23 cellular contexts compared by ENCODE assay signal in the genomic region with DNA sequence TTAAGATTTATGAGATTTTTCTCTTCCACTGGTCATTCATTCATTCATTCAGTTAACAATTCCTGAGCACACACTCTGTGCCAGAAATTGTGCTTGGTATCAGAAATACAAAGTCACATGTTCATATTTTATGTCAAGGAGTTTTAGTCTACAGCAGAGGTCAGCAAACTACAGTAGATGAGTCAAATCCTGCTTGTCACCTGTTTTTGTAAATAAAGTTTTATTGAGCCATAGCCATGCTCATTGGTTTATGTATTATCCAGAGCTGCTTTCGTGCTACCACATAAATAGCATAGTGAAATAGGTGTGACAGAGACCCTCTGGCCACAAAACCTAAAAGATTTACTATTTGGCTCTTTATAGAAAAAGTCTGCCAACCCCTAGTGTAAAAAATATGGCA. TPM values are rescaled to one million over a fixed set of nuclear protein-coding genes. Genes with fewer than 3 reads are reported as not detected.
DNase-seq lines count a peak whose midpoint lies in the region; ATAC-seq, FAIRE-seq and TF ChIP-seq lines count a peak whose summit lies in the region.
"Had no signal": no experiment of that assay in that cellular context is flagged by ENCODE, and none has a peak within 500 bp of the region (broad histone marks: within the 10 kb centered on the region; RNA-seq: fewer than 3 reads in every experiment).

No MANE protein-coding gene starts in this region.

- H3K27ac ChIP-seq in GM12878 (ENCODE audit: control insufficient read depth, insufficient read depth) (no peak overlapping the region), tibial artery (no peak overlapping the region)
- H3K27ac ChIP-seq: brain microvascular endothelial cell, WERI-Rb-1 had no signal

- H3K4me3 ChIP-seq in NB4 (ENCODE audit: low read depth, low read length) (no peak overlapping the region), GM12878 (no peak overlapping the region), tibial artery (no peak overlapping the region)

- TF ChIP-seq POLR2A in NB4 (IDR thresholded peaks at IDR 0.05; ENCODE audit: extremely low read depth, insufficient read length) (no peak), GM12878 (IDR thresholded peaks at IDR 0.05; ENCODE audit: low read depth, low read length) (no peak)

- whole genome bisulfite sequencing in GM12878 (ENCODE audit: insufficient coverage, insufficient replicate concordance, low lambda C conversion rate, missing lambda C conversion rate): 0% methylated on average over 1 of the region's 1 CpG

- no peak overlapping the region for H2AFZ ChIP-seq in GM12878 (ENCODE audit: control insufficient read depth, low read depth, low read length)

- intact Hi-C loops in activated CD8-positive, alpha-beta T cell treated with anti-CD3 and anti-CD28 coated beads for 36 hours (cut with micrococcal nuclease): loop anchor here (10.0 kb wide), 2 partner anchors 401 to 471 kb away; no protein-coding TSS in a partner anchor
- intact Hi-C loops in GM12878 (cut with micrococcal nuclease; ENCODE audit: unreplicated experiment) (loop anchor here (2.0 to 10.0 kb wide), 3 partner anchors 201 to 877 kb away; no protein-coding TSS in a partner anchor), tibial artery (cut with DNase I; ENCODE audit: low total_unique reads) (loop anchor here (10.0 kb wide), 1 partner anchor 871 kb away; no protein-coding TSS in a partner anchor)

- FAIRE-seq in GM12878 (lab: Jason Lieb, UNC): no peak
- FAIRE-seq: A204.1, frontal cortex had no signal

- in situ Hi-C loops in GM12878 (cut with MboI): no loop called here

- H3K27me3 Mint-ChIP-seq in activated CD8-positive, alpha-beta T cell treated with anti-CD3 and anti-CD28 coated beads for 36 hours: no peaks in the 10 kb centered on the region
- no peaks in the 10 kb centered on the region for H3K27me3 Mint-ChIP-seq in activated CD8-positive, alpha-beta T cell treated with anti-CD3 and anti-CD28 coated beads, Interleukin-2, amount 10 ng/mL, durations not matched to agents 7 days and 5 days (ENCODE audit: low read depth)
- H3K27me3 Mint-ChIP-seq: CD4-positive, CD25-positive, alpha-beta regulatory T cell; naive B cell; stimulated activated naive CD8-positive, alpha-beta T cell treated with anti-CD3 and anti-CD28 coated beads, Interleukin-15, Interleukin-2, amounts not matched to agents 100 ng/mL and 50 ng/mL, for 24 hours had no signal

- no peak overlapping the region for H3K9ac ChIP-seq in GM12878 (ENCODE audit: control insufficient read depth, insufficient read depth, low read length)

- H3K4me1 ChIP-seq in GM12878 (ENCODE audit: control insufficient read depth, insufficient read depth, low read length) (no peaks in the 10 kb centered on the region), tibial artery (no peaks in the 10 kb centered on the region)

- no peak for DNase-seq in activated CD8-positive, alpha-beta T cell treated with anti-CD3 and anti-CD28 coated beads for 36 hours
- no peak for DNase-seq in activated CD8-positive, alpha-beta T cell treated with anti-CD3 and anti-CD28 coated beads, Interleukin-2, amount 10 ng/mL, durations not matched to agents 7 days and 5 days
- peak; percentile 5 for DNase-seq in NB4 (ENCODE audit: low read depth)
- DNase-seq in GM12878 (ENCODE audit: low read depth, low spot score): no peak
- peak; percentile 15 to 18 for DNase-seq in lung microvascular endothelial cell (ENCODE audit: low read depth in 2 of 2)
- DNase-seq in tibial artery: no peak
- no peak for DNase-seq in activated naive CD4-positive, alpha-beta T cell treated with Interleukin-2 at 50 U/mL for 16 hours
- DNase-seq: activated CD8-positive, alpha-beta memory T cell treated with anti-CD3 and anti-CD28 coated beads for 24 hours; activated naive CD4-positive, alpha-beta T cell treated with anti-CD3 and anti-CD28 coated beads for 36 hours; brain microvascular endothelial cell; effector CD8-positive, alpha-beta T cell; HFFc6; KG1; naive B cell; NCI-H187; NCI-H524; RPMI8226; WERI-Rb-1 had no signal

- no peaks in the 10 kb centered on the region for H3K9me3 ChIP-seq in GM12878 (replicated peaks; ENCODE audit: control insufficient read depth, insufficient read depth, low read length)
- H3K9me3 ChIP-seq in tibial artery: no peaks in the 10 kb centered on the region

- H3K4me2 ChIP-seq in GM12878 (ENCODE audit: control insufficient read depth, insufficient read depth): no peak overlapping the region

- POLR2A ChIA-PET in activated CD8-positive, alpha-beta T cell treated with anti-CD3 and anti-CD28 coated beads for 36 hours (lab: Charles Lee): interaction anchor here (0.6 kb wide), 1 partner anchor 30 kb away, joined by 3 read pairs; no protein-coding TSS in a partner anchor
- POLR2A ChIA-PET in activated CD8-positive, alpha-beta T cell treated with anti-CD3 and anti-CD28 coated beads, Interleukin-2, amount 10 ng/mL, durations not matched to agents 7 days and 5 days (lab: Charles Lee): interaction anchor here (0.7 kb wide), 1 partner anchor 47 kb away, joined by 4 read pairs; a partner anchor contains a TSS
- POLR2A ChIA-PET in GM12878 (lab: Charles Lee): no interaction called here

- TF ChIP-seq EP300 in GM12878 (IDR thresholded peaks at IDR 0.05; ENCODE audit: borderline replicate concordance in 1 of 2, control insufficient read depth in 1 of 2, low read depth in 2 of 2, low read length in 2 of 2): no peak

- peaks cover 10% of the 10 kb centered on the region for H3K9me3 Mint-ChIP-seq in activated CD8-positive, alpha-beta T cell treated with anti-CD3 and anti-CD28 coated beads for 36 hours
- peaks cover 6% of the 10 kb centered on the region for H3K9me3 Mint-ChIP-seq in activated CD8-positive, alpha-beta T cell treated with anti-CD3 and anti-CD28 coated beads, Interleukin-2, amount 10 ng/mL, durations not matched to agents 7 days and 5 days (ENCODE audit: insufficient read depth)
- H3K9me3 Mint-ChIP-seq: activated naive CD4-positive, alpha-beta T cell treated with anti-CD3 and anti-CD28 coated beads for 36 hours; CD4-positive, CD25-positive, alpha-beta regulatory T cell; naive B cell; stimulated activated naive CD8-positive, alpha-beta T cell treated with anti-CD3 and anti-CD28 coated beads, Interleukin-15, Interleukin-2, amounts not matched to agents 100 ng/mL and 50 ng/mL, for 24 hours had no signal

- peaks cover 55% of the 10 kb centered on the region for H3K36me3 Mint-ChIP-seq in activated CD8-positive, alpha-beta T cell treated with anti-CD3 and anti-CD28 coated beads for 36 hours (ENCODE audit: low read depth)
- H3K36me3 Mint-ChIP-seq in activated CD8-positive, alpha-beta T cell treated with anti-CD3 and anti-CD28 coated beads, Interleukin-2, amount 10 ng/mL, durations not matched to agents 7 days and 5 days (ENCODE audit: low read depth): peaks cover 76% of the 10 kb centered on the region
- H3K36me3 Mint-ChIP-seq: CD4-positive, CD25-positive, alpha-beta regulatory T cell; naive B cell had no signal

- RAD21 ChIA-PET in GM12878 (lab: Charles Lee; ENCODE audit: unreplicated experiment): interaction anchor here (2.9 kb wide), 1 partner anchor 475 kb away, joined by 41 read pairs; no protein-coding TSS in a partner anchor

- H3K4me3 Mint-ChIP-seq in activated CD8-positive, alpha-beta T cell treated with anti-CD3 and anti-CD28 coated beads for 36 hours: no peak overlapping the region
- no peak overlapping the region for H3K4me3 Mint-ChIP-seq in activated CD8-positive, alpha-beta T cell treated with anti-CD3 and anti-CD28 coated beads, Interleukin-2, amount 10 ng/mL, durations not matched to agents 7 days and 5 days
- H3K4me3 Mint-ChIP-seq: activated naive CD4-positive, alpha-beta T cell treated with anti-CD3 and anti-CD28 coated beads for 36 hours; CD4-positive, CD25-positive, alpha-beta regulatory T cell; HFFc6; naive B cell; stimulated activated naive CD8-positive, alpha-beta T cell treated with anti-CD3 and anti-CD28 coated beads, Interleukin-15, Interleukin-2, amounts not matched to agents 100 ng/mL and 50 ng/mL, for 24 hours had no signal

- no peak for TF ChIP-seq CTCF in activated CD8-positive, alpha-beta T cell treated with anti-CD3 and anti-CD28 coated beads for 36 hours (IDR thresholded peaks at IDR 0.05)
- no peak for TF ChIP-seq CTCF in NB4 (IDR thresholded peaks at IDR 0.05; ENCODE audit: low read depth, low read length)
- TF ChIP-seq CTCF in GM12878 (IDR thresholded peaks at IDR 0.05 in 2 of 3, conservative IDR thresholded peaks at IDR 0.05 in 1 of 3; ENCODE audit: control insufficient read depth in 2 of 3, extremely low read depth in 1 of 3, insufficient read depth in 1 of 3, low read depth in 3 of 3, low read length in 3 of 3): peak in 1 of 3 experiments; percentile 37; a peak in 1 of 6 replicates
- TF ChIP-seq CTCF in tibial artery (IDR thresholded peaks at IDR 0.05): no peak

- no peaks in the 10 kb centered on the region for H3K36me3 ChIP-seq in GM12878 (ENCODE audit: control insufficient read depth in 2 of 2, insufficient read depth in 2 of 2, low read length in 1 of 2)
- H3K36me3 ChIP-seq in tibial artery: no peaks in the 10 kb centered on the region
- H3K36me3 ChIP-seq: brain microvascular endothelial cell, WERI-Rb-1 had no signal

- SMC1A ChIA-PET in GM12878 (lab: Charles Lee; ENCODE audit: uncharacterized antibody, unreplicated experiment): interaction anchor here (0.6 to 3.0 kb wide), 5 partner anchors 11 to 474 kb away, joined by 3 to 24 read pairs (median 7); no protein-coding TSS in a partner anchor

- no peaks in the 10 kb centered on the region for H3K27me3 ChIP-seq in GM12878 (replicated peaks in 1 of 2; ENCODE audit: control insufficient read depth in 2 of 2, insufficient read depth in 2 of 2, low read length in 1 of 2)
- H3K27me3 ChIP-seq in tibial artery: no peaks in the 10 kb centered on the region
- H3K27me3 ChIP-seq: brain microvascular endothelial cell had no signal

- no peaks in the 10 kb centered on the region for H3K79me2 ChIP-seq in GM12878 (ENCODE audit: control insufficient read depth, insufficient read depth, low read length)

- BruUV-seq in GM12878 (replicated peaks; lab: Mats Ljungman, UMichigan): no TSS peak

- H3K27ac Mint-ChIP-seq in activated CD8-positive, alpha-beta T cell treated with anti-CD3 and anti-CD28 coated beads for 36 hours: peak overlapping the region; percentile 56
- H3K27ac Mint-ChIP-seq in activated CD8-positive, alpha-beta T cell treated with anti-CD3 and anti-CD28 coated beads, Interleukin-2, amount 10 ng/mL, durations not matched to agents 7 days and 5 days: no peak overlapping the region
- H3K27ac Mint-ChIP-seq: activated naive CD4-positive, alpha-beta T cell treated with anti-CD3 and anti-CD28 coated beads for 36 hours; CD4-positive, CD25-positive, alpha-beta regulatory T cell; HFFc6; naive B cell had no signal

- CTCF ChIA-PET in activated CD8-positive, alpha-beta T cell treated with anti-CD3 and anti-CD28 coated beads for 36 hours (lab: Charles Lee): interaction anchor here (0.9 to 3.5 kb wide), 8 partner anchors 8 to 666 kb away, joined by 3 to 29 read pairs (median 6); a partner anchor contains a TSS
- CTCF ChIA-PET in activated CD8-positive, alpha-beta T cell treated with anti-CD3 and anti-CD28 coated beads, Interleukin-2, amount 10 ng/mL, durations not matched to agents 7 days and 5 days (lab: Charles Lee): interaction anchor here (0.7 to 3.3 kb wide), 8 partner anchors 11 to 474 kb away, joined by 3 to 30 read pairs (median 18); no protein-coding TSS in a partner anchor
- CTCF ChIA-PET in GM12878 (lab: Yijun Ruan, JAX): interaction anchor here (0.8 to 3.3 kb wide), 6 partner anchors 10 to 1516 kb away, joined by 3 to 25 read pairs (median 10); no protein-coding TSS in a partner anchor

- no peaks in the 10 kb centered on the region for H4K20me1 ChIP-seq in GM12878 (ENCODE audit: control insufficient read depth, insufficient read depth)

- H3K4me1 Mint-ChIP-seq in activated CD8-positive, alpha-beta T cell treated with anti-CD3 and anti-CD28 coated beads for 36 hours (ENCODE audit: low read depth): peaks cover 80% of the 10 kb centered on the region
- H3K4me1 Mint-ChIP-seq in activated CD8-positive, alpha-beta T cell treated with anti-CD3 and anti-CD28 coated beads, Interleukin-2, amount 10 ng/mL, durations not matched to agents 7 days and 5 days (ENCODE audit: low read depth): peaks cover 59% of the 10 kb centered on the region
- H3K4me1 Mint-ChIP-seq: naive B cell had no signal

- TF ChIP-seq RAD21 in GM12878 (IDR thresholded peaks at IDR 0.05; ENCODE audit: insufficient read depth, low read depth, low read length): no peak

- no peak for ATAC-seq in activated CD8-positive, alpha-beta T cell treated with anti-CD3 and anti-CD28 coated beads for 36 hours
- no peak for ATAC-seq in activated CD8-positive, alpha-beta T cell treated with anti-CD3 and anti-CD28 coated beads, Interleukin-2, amount 10 ng/mL, durations not matched to agents 7 days and 5 days
- peak; percentile 48; the same call in 2 of the 3 replicates for ATAC-seq in GM12878
- no peak for ATAC-seq in HG03354 (IDR thresholded peaks at IDR 0.05; ENCODE audit: poor library complexity, severe bottlenecking, unreplicated experiment)

RNA-seq across cellular contexts. Expression of a gene that starts 46.8 kb away (rescaled TPM):
- total RNA-seq in activated CD8-positive, alpha-beta T cell treated with anti-CD3 and anti-CD28 coated beads for 36 hours: 10 to 100 TPM; 79.5 to 80.1 TPM
- total RNA-seq in activated CD8-positive, alpha-beta T cell treated with anti-CD3 and anti-CD28 coated beads, Interleukin-2, amount 10 ng/mL, durations not matched to agents 7 days and 5 days: 100 to 1,000 TPM; 142 to 144 TPM
- total RNA-seq in GM12878 (2013; cell fraction: nucleolus; rRNA removed): not detected in 2 replicates
- total RNA-seq in GM12878 (2014; rRNA removed): not detected in 2 replicates
- 0.05 TPM in 1 of 2 replicates, not detected in the other for total RNA-seq in GM12878 (2014; rRNA removed; fragmentation: Illumina TruSeq; extraction: Trizol)
- 0.08 TPM in 1 of 2 replicates, not detected in the other for total RNA-seq in GM12878 (2021)
- polyA plus RNA-seq in GM12878 (2011; ENCODE audit: low read depth): not detected
- polyA plus RNA-seq in GM12878 (2011; rRNA removed): 1.5 and 2.7 TPM in 2 replicates
- polyA plus RNA-seq in GM12878 (2011; cell fraction: cytosol; rRNA removed): 0.48 and 0.85 TPM in 2 replicates
- polyA plus RNA-seq in GM12878 (2011; cell fraction: nucleus; rRNA removed): 1.1 and 1.2 TPM in 2 replicates
- polyA plus RNA-seq in GM12878 (2012): 0.05 and 0.07 TPM in 2 replicates
- polyA plus RNA-seq in GM12878 (2014; fragmentation: Illumina TruSeq; extraction: Trizol): not detected in 2 replicates
- polyA plus RNA-seq in GM12878 (2014; fragmentation: Nextera tagmentation; extraction: Ambion mirVana): under 1 TPM in 1 of 2 experiments, not detected in 1; 0.06 TPM
- polyA plus RNA-seq in GM12878 (2014; rRNA removed): not detected in 2 replicates
- under 1 TPM in 1 of 2 experiments, not detected in 1; 0.08 TPM for polyA plus RNA-seq in GM12878 (2016; fragmentation: Nextera tagmentation; extraction: Ambion mirVana)
- polyA minus RNA-seq in GM12878 (2011; rRNA and poly(A)+ RNA removed): 1.9 TPM in 2 replicates
- polyA minus RNA-seq in GM12878 (2011; cell fraction: cytosol; rRNA and poly(A)+ RNA removed): 0.80 and 2.7 TPM in 2 replicates
- 4.6 and 5.2 TPM in 2 replicates for polyA minus RNA-seq in GM12878 (2011; cell fraction: nucleus; rRNA and poly(A)+ RNA removed)
- total RNA-seq in lung microvascular endothelial cell: not detected in 2 replicates

Comparison
In these comparisons a context has a peak if more than half of its experiments do, and no peak if none do; other contexts are left out.
1. DNase-seq: peak in NB4 (single experiment) and lung microvascular endothelial cell (2 of 2); none in activated CD8-positive, alpha-beta T cell treated with anti-CD3 and anti-CD28 coated beads for 36 hours (single experiment), activated CD8-positive, alpha-beta T cell treated with anti-CD3 and anti-CD28 coated beads, Interleukin-2, amount 10 ng/mL, durations not matched to agents 7 days and 5 days (single experiment), GM12878 (single experiment), tibial artery (0 of 2) and activated naive CD4-positive, alpha-beta T cell treated with Interleukin-2 at 50 U/mL for 16 hours (single experiment).
2. RNA of a gene that starts 46.8 kb away (total RNA-seq): 142 to 144 TPM in activated CD8-positive, alpha-beta T cell treated with anti-CD3 and anti-CD28 coated beads, Interleukin-2, amount 10 ng/mL, durations not matched to agents 7 days and 5 days and 79.5 to 80.1 TPM in activated CD8-positive, alpha-beta T cell treated with anti-CD3 and anti-CD28 coated beads for 36 hours; 0.05 to 0.08 TPM in GM12878 and not detected in lung microvascular endothelial cell; every median in the first group is over 10 times any median in the second.